ENCODE assay signal across 2 cellular contexts in genomic region chr2:36692078-36692477, GRCh38.
TF ChIP-seq lines count a peak whose summit lies in the region.

No MANE protein-coding gene starts in this region.

TF ChIP-seq in HepG2, 621 proteins besides CTCF, POLR2A, EP300 and RAD21:
- TF ChIP-seq MAFK (conservative IDR thresholded peaks at IDR 0.05 in 1 of 2, IDR thresholded peaks at IDR 0.05 in 1 of 2; ENCODE audit: low read length in 2 of 2), result peak; percentile 69 to 89; a peak in 3 of 4 replicates
- TF ChIP-seq MAFF (IDR thresholded peaks at IDR 0.05; ENCODE audit: low read depth, low read length), result peak; percentile 81
- TF ChIP-seq ZNF441 (CRISPR knock-in tag; IDR thresholded peaks at IDR 0.05; ENCODE audit: borderline replicate concordance), result no peak
TF ChIP-seq in HepG2: peak in this region for 2.

TF ChIP-seq in IMR-90, 13 proteins besides CTCF, POLR2A, EP300 and RAD21:
- TF ChIP-seq MAFK (IDR thresholded peaks at IDR 0.05; ENCODE audit: low read depth, low read length), result peak; percentile 60
- no peak for TF ChIP-seq MXI1 (IDR thresholded peaks at IDR 0.05; ENCODE audit: borderline replicate concordance, low read depth, low read length)
